ENCODE assay signal across 15 cellular contexts in the genomic region with DNA sequence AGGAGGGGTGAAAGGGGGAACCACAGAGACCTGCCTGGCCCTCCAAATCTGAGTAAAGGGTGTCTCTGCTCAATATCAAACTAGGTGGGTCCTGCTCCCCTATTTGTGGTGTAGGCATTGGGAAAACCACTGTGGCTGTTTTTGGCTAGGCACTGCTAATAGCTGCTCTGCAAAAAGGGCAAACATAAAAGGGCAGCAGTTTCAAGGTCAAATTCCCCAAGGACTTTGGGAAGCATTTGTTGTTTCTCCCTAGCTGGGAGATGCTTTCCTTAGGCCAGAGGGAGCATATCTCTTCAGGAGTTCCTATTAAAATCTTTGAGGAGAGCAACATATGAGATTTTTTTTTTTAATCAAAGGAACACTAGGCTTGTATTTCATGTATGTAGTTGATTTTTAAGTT. TPM values are rescaled to one million over a fixed set of nuclear protein-coding genes. Genes with fewer than 3 reads are reported as not detected.
DNase-seq lines count a peak whose midpoint lies in the region; ATAC-seq and TF ChIP-seq lines count a peak whose summit lies in the region.
"Had no signal": no experiment of that assay in that cellular context is flagged by ENCODE, and none has a peak within 500 bp of the region (broad histone marks: within the 10 kb centered on the region; RNA-seq: fewer than 3 reads in every experiment).

No MANE protein-coding gene starts in this region.

- no peak for DNase-seq in activated naive CD4-positive, alpha-beta T cell treated with anti-CD3 and anti-CD28 coated beads for 36 hours
- DNase-seq in activated naive CD4-positive, alpha-beta T cell treated with anti-CD3 and anti-CD28 coated beads, Interleukin-2, amount 50 U/mL, for 16 hours: no peak
- DNase-seq in Peyer's patch (no peak), suprapubic skin (ENCODE audit: low spot score in 2 of 2) (no peak), type B pancreatic cell (ENCODE audit: extremely low spot score, unreplicated experiment) (no peak), GM13976 (ENCODE audit: low spot score) (no peak), cerebellum (ENCODE audit: low spot score) (no peak)
- no peak for DNase-seq in effector memory CD8-positive, alpha-beta T cell
- DNase-seq: dermis blood vessel endothelial cell, Karpas-422, mesenchymal stem cell, NCI-H1436, NCI-H510A treated with DMSO at 0.1 percent for 48 hours, pancreas had no signal

- ATAC-seq in effector memory CD8-positive, alpha-beta T cell (replicated peaks): no peak

- in situ Hi-C loops in GM13976 (cut with MboI; ENCODE audit: low sequenced_read_pairs, unreplicated experiment): no loop called here

- CTCF ChIA-PET in activated naive CD4-positive, alpha-beta T cell treated with anti-CD3 and anti-CD28 coated beads for 36 hours (lab: Charles Lee): interaction anchor here (0.6 to 3.8 kb wide), 9 partner anchors 10 to 291 kb away, joined by 3 to 27 read pairs (median 4); no protein-coding TSS in a partner anchor

- no peaks in the 10 kb centered on the region for H3K9me3 Mint-ChIP-seq in activated naive CD4-positive, alpha-beta T cell treated with anti-CD3 and anti-CD28 coated beads for 36 hours
- H3K9me3 Mint-ChIP-seq in effector memory CD8-positive, alpha-beta T cell: no peaks in the 10 kb centered on the region
- no peaks in the 10 kb centered on the region for H3K9me3 Mint-ChIP-seq in type B pancreatic cell

- H3K4me3 Mint-ChIP-seq in activated naive CD4-positive, alpha-beta T cell treated with anti-CD3 and anti-CD28 coated beads for 36 hours: peak overlapping the region; percentile 39
- H3K4me3 Mint-ChIP-seq in effector memory CD8-positive, alpha-beta T cell: peak overlapping the region; percentile 63 to 73
- no peak overlapping the region for H3K4me3 Mint-ChIP-seq in type B pancreatic cell

- H3K27ac Mint-ChIP-seq in activated naive CD4-positive, alpha-beta T cell treated with anti-CD3 and anti-CD28 coated beads for 36 hours: peak overlapping the region; percentile 71
- peak overlapping the region; percentile 70 to 81 for H3K27ac Mint-ChIP-seq in effector memory CD8-positive, alpha-beta T cell
- no peak overlapping the region for H3K27ac Mint-ChIP-seq in type B pancreatic cell

- H3K4me3 ChIP-seq in Peyer's patch (no peak overlapping the region), suprapubic skin (peak overlapping the region; percentile 7)
- H3K4me3 ChIP-seq: pancreas had no signal

- peaks cover 0 to 6% (median 0%) of the 10 kb centered on the region in 3 donors for H3K36me3 ChIP-seq in Peyer's patch
- no peaks in the 10 kb centered on the region for H3K36me3 ChIP-seq in suprapubic skin
- H3K36me3 ChIP-seq: pancreas had no signal

- no peak for TF ChIP-seq EP300 in suprapubic skin (IDR thresholded peaks at IDR 0.05)

- intact Hi-C loops in activated naive CD4-positive, alpha-beta T cell treated with anti-CD3 and anti-CD28 coated beads for 36 hours (cut with micrococcal nuclease): no loop called here

- H3K27ac ChIP-seq in Peyer's patch (peak overlapping the region; percentile 24 to 66 (median 60)), suprapubic skin (no peak overlapping the region)
- H3K27ac ChIP-seq: pancreas had no signal

- H3K27me3 Mint-ChIP-seq in activated naive CD4-positive, alpha-beta T cell treated with anti-CD3 and anti-CD28 coated beads for 36 hours (ENCODE audit: low read depth): no peaks in the 10 kb centered on the region
- H3K27me3 Mint-ChIP-seq in effector memory CD8-positive, alpha-beta T cell: no peaks in the 10 kb centered on the region
- no peaks in the 10 kb centered on the region for H3K27me3 Mint-ChIP-seq in type B pancreatic cell

- H3K36me3 Mint-ChIP-seq in activated naive CD4-positive, alpha-beta T cell treated with anti-CD3 and anti-CD28 coated beads for 36 hours (ENCODE audit: low read depth): peaks cover 15% of the 10 kb centered on the region
- peaks cover 7% of the 10 kb centered on the region for H3K36me3 Mint-ChIP-seq in effector memory CD8-positive, alpha-beta T cell (ENCODE audit: insufficient read depth)
- peaks cover 5% of the 10 kb centered on the region for H3K36me3 Mint-ChIP-seq in type B pancreatic cell

- no peaks in the 10 kb centered on the region for H3K9me3 ChIP-seq in Peyer's patch
- H3K9me3 ChIP-seq in suprapubic skin: no peaks in the 10 kb centered on the region
- H3K9me3 ChIP-seq: pancreas had no signal

- TF ChIP-seq CTCF in Peyer's patch (IDR thresholded peaks at IDR 0.05): no peak
- TF ChIP-seq CTCF in suprapubic skin (IDR thresholded peaks at IDR 0.05): no peak
- no peak for TF ChIP-seq CTCF in type B pancreatic cell (conservative IDR thresholded peaks at IDR 0.05)
- no peak for TF ChIP-seq CTCF in GM13976 (IDR thresholded peaks at IDR 0.05; ENCODE audit: borderline replicate concordance, control extremely low read depth, extremely low read depth, insufficient read depth, missing control alignments)

- no peak for TF ChIP-seq POLR2A in Peyer's patch (IDR thresholded peaks at IDR 0.05)
- no peak for TF ChIP-seq POLR2A in suprapubic skin (IDR thresholded peaks at IDR 0.05)

- peaks cover 43% of the 10 kb centered on the region for H3K4me1 Mint-ChIP-seq in activated naive CD4-positive, alpha-beta T cell treated with anti-CD3 and anti-CD28 coated beads for 36 hours (ENCODE audit: low read depth)
- H3K4me1 Mint-ChIP-seq in effector memory CD8-positive, alpha-beta T cell (ENCODE audit: low read depth in 2 of 2): peaks cover 42 to 56% of the 10 kb centered on the region in 2 donors
- H3K4me1 Mint-ChIP-seq in type B pancreatic cell (ENCODE audit: unreplicated experiment): no peaks in the 10 kb centered on the region

- no peaks in the 10 kb centered on the region for H3K27me3 ChIP-seq in Peyer's patch
- no peaks in the 10 kb centered on the region for H3K27me3 ChIP-seq in suprapubic skin
- H3K27me3 ChIP-seq: pancreas had no signal

- H3K4me1 ChIP-seq in Peyer's patch (peaks cover 0 to 12% (median 6%) of the 10 kb centered on the region in 4 donors), suprapubic skin (peaks cover 5% of the 10 kb centered on the region)
- H3K4me1 ChIP-seq: pancreas had no signal

RNA-seq across cellular contexts. Expression of a gene that starts 2.4 kb away (rescaled TPM):
- total RNA-seq in activated naive CD4-positive, alpha-beta T cell treated with anti-CD3 and anti-CD28 coated beads for 36 hours: 1 to 10 TPM; 6.4 to 8.2 TPM
- total RNA-seq in Peyer's patch (10 to 100 TPM in 1 of 4 donors, 1 to 10 TPM in 3; 3.9 to 30.5 (median 6.8) TPM), suprapubic skin (10 to 100 TPM in 1 of 4 donors, 1 to 10 TPM in 3; 3.4 to 12.2 (median 5.9) TPM), type B pancreatic cell (ENCODE audit: low replicate concordance) (0.95 and 2.1 TPM in 2 replicates), cerebellum (1.3 TPM)

RNA-seq across cellular contexts. Expression of a gene that starts 26.9 kb away (rescaled TPM):
- 100 to 1,000 TPM; 324 to 331 TPM for total RNA-seq in activated naive CD4-positive, alpha-beta T cell treated with anti-CD3 and anti-CD28 coated beads for 36 hours
- total RNA-seq in Peyer's patch: 100 to 1,000 TPM in 3 of 4 donors, 10 to 100 TPM in 1; 86.6 to 271 (median 136) TPM
- total RNA-seq in suprapubic skin: 100 to 1,000 TPM in 3 of 4 donors, 10 to 100 TPM in 1; 79.6 to 154 (median 140) TPM
- 242 and 272 TPM in 2 replicates for total RNA-seq in type B pancreatic cell (ENCODE audit: low replicate concordance)
- 121 TPM for total RNA-seq in cerebellum

RNA-seq across cellular contexts. Expression of a gene that starts 27.2 kb away (rescaled TPM):
- 10 to 100 TPM; 43.1 to 48.8 TPM for total RNA-seq in activated naive CD4-positive, alpha-beta T cell treated with anti-CD3 and anti-CD28 coated beads for 36 hours
- total RNA-seq in Peyer's patch: 10 to 100 TPM; 19.0 to 33.0 (median 26.4) TPM
- 10 to 100 TPM; 22.8 to 34.7 (median 33.4) TPM for total RNA-seq in suprapubic skin
- 33.0 and 42.8 TPM in 2 replicates for total RNA-seq in type B pancreatic cell (ENCODE audit: low replicate concordance)
- 29.4 TPM for total RNA-seq in cerebellum

RNA-seq across cellular contexts. Expression of a gene that starts 27.2 kb away (rescaled TPM):
- total RNA-seq in activated naive CD4-positive, alpha-beta T cell treated with anti-CD3 and anti-CD28 coated beads for 36 hours: not detected
- total RNA-seq in Peyer's patch (10 to 100 TPM in 1 of 4 donors, 1 to 10 TPM in 2, not detected in 1; 2.3 to 14.9 (median 4.7) TPM), suprapubic skin (1 to 10 TPM in 1 of 4 donors, under 1 TPM in 2, not detected in 1; 0.64 to 2.0 (median 0.85) TPM), type B pancreatic cell (ENCODE audit: low replicate concordance) (not detected in 2 replicates), cerebellum (1.1 TPM)
- total RNA-seq: dermis blood vessel endothelial cell; T-helper 1 cell treated with Interleukin-12 subunit alpha and Interleukin-12 subunit beta and Interleukin-4 antibody, amounts not matched to agents 30 ng/mL and 1 ng/mL, for 36 hours had no signal

RNA-seq across cellular contexts. Expression of a gene that starts 27.2 kb away (rescaled TPM):
- total RNA-seq in activated naive CD4-positive, alpha-beta T cell treated with anti-CD3 and anti-CD28 coated beads for 36 hours: not detected
- total RNA-seq in Peyer's patch (10 to 100 TPM in 1 of 4 donors, 1 to 10 TPM in 2, not detected in 1; 2.1 to 27.2 (median 6.4) TPM), suprapubic skin (1 to 10 TPM in 1 of 4 donors, not detected in 3; 1.1 TPM), type B pancreatic cell (ENCODE audit: low replicate concordance) (not detected in 2 replicates), cerebellum (3.4 TPM)
- total RNA-seq: dermis blood vessel endothelial cell had no signal
